Comparison of ENCODE assay signal across 8 cellular contexts in genomic region chr11:45147871-45148270, GRCh38. TPM values are rescaled to one million over a fixed set of nuclear protein-coding genes. Genes with fewer than 3 reads are reported as not detected.
A peak's percentile ranks its signal among the peaks of the same experiment; 100 is the strongest.
DNase-seq lines count a peak whose midpoint lies in the region; ATAC-seq, FAIRE-seq and TF ChIP-seq lines count a peak whose summit lies in the region.

No MANE protein-coding gene starts in this region.

- H3K9me3 ChIP-seq in cardiac muscle cell (ENCODE audit: low read depth) (no peaks in the 10 kb centered on the region), uterus (no peaks in the 10 kb centered on the region)

- H3K27me3 ChIP-seq in cardiac muscle cell (peaks cover 20% of the 10 kb centered on the region), bronchial epithelial cell (ENCODE audit: control insufficient read depth, insufficient read depth, low read length) (no peaks in the 10 kb centered on the region), uterus (no peaks in the 10 kb centered on the region)

- H3K4me3 ChIP-seq in cardiac muscle cell, result peak overlapping the region; percentile 70
- H3K4me3 ChIP-seq in bronchial epithelial cell (ENCODE audit: low read depth, low read length), result peak overlapping the region; percentile 65
- peak overlapping the region; percentile 52 to 81 for H3K4me3 ChIP-seq in uterus

- no peak for DNase-seq in cardiac muscle cell (ENCODE audit: low read depth in 1 of 2, low spot score in 1 of 2)
- no peak for DNase-seq in Right ventricle myocardium superior
- no peak for DNase-seq in bronchial epithelial cell (ENCODE audit: low read depth)
- peak; percentile 67 for DNase-seq in mesenteric fat pad (ENCODE audit: low spot score)
- no peak for DNase-seq in uterus
- no peak for DNase-seq in GM03348 (ENCODE audit: low spot score)
- no peak for DNase-seq in NCI-H1092 treated with DMSO at 0.1 percent for 48 hours (lab: John Stamatoyannopoulos, UW)

- TF ChIP-seq CTCF in cardiac muscle cell (IDR thresholded peaks at IDR 0.05; ENCODE audit: low read depth, low read length), result no peak
- TF ChIP-seq CTCF in bronchial epithelial cell (IDR thresholded peaks at IDR 0.05; ENCODE audit: insufficient read depth, low read length, severe bottlenecking), result no peak
- no peak for TF ChIP-seq CTCF in uterus (IDR thresholded peaks at IDR 0.05)

- ATAC-seq in Right ventricle myocardium superior (ENCODE audit: poor library complexity), result no peak
- no peak for ATAC-seq in HG03097 (IDR thresholded peaks at IDR 0.05; ENCODE audit: low FRiP score, unreplicated experiment)

- H3K4me1 ChIP-seq in cardiac muscle cell (ENCODE audit: low read depth) (peaks cover 5% of the 10 kb centered on the region), uterus (peaks cover 0 to 6% of the 10 kb centered on the region in 2 donors)

- peak overlapping the region; percentile 88 for H3K27ac ChIP-seq in cardiac muscle cell
- peak overlapping the region; percentile 99 to 100 for H3K27ac ChIP-seq in uterus

- no peaks in the 10 kb centered on the region for H3K36me3 ChIP-seq in cardiac muscle cell
- H3K36me3 ChIP-seq in bronchial epithelial cell (ENCODE audit: control insufficient read depth, insufficient read depth, low read length), result no peaks in the 10 kb centered on the region
- H3K36me3 ChIP-seq in uterus, result no peaks in the 10 kb centered on the region

- FAIRE-seq in bronchial epithelial cell (lab: Jason Lieb, UNC), result no peak

- intact Hi-C loops in Right ventricle myocardium superior (cut with DNase I) (no loop called here), uterus (cut with DNase I; ENCODE audit: low total_unique reads) (no loop called here)

- TF ChIP-seq POLR2A in uterus (IDR thresholded peaks at IDR 0.05), result no peak

RNA-seq across cellular contexts. Expression of gene PRDM11, which starts 1.4 kb away (rescaled TPM):
- 15.9 and 20.5 TPM in 2 replicates for total RNA-seq in cardiac muscle cell
- 11.3 and 11.8 TPM in 2 replicates for polyA plus RNA-seq in cardiac muscle cell
- 17.3 TPM for total RNA-seq in Right ventricle myocardium superior
- total RNA-seq in bronchial epithelial cell, result 4.7 and 5.4 TPM in 2 replicates
- 11.2 TPM for total RNA-seq in mesenteric fat pad
- total RNA-seq in uterus, result 100 to 1,000 TPM in 1 of 4 donors, 10 to 100 TPM in 2, 1 to 10 TPM in 1; 7.4 to 318 (median 58.5) TPM
